Comparison of ENCODE assay signal across 1 cellular context in the genomic region with DNA sequence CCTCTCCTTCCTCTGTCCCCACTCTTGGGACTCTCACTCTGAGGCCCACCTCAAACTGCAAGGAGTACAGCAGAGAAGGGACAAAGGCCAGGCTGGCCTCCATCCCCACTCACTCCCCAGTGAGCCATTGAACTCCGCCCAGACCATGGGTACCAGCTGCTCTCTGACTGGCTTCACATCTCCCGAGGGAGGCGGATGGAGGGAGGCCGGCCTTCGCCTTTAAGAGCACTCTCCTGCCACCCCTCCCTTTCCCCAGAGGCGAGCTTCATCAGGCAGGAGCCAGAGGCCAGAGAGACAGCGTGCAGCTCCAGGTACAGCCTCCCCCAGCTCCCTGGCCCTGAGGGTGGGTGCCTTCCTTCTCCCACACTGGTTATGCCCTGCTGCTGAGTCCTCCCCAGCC.
TF ChIP-seq lines count a peak whose summit lies in the region.

No MANE protein-coding gene starts in this region.

TF ChIP-seq in SK-N-SH treated with all-trans-retinoic acid at 6 μM for 48 hours, 23 proteins besides CTCF, POLR2A, EP300 and RAD21 (continued from another document):
- TF ChIP-seq, protein P1, sequence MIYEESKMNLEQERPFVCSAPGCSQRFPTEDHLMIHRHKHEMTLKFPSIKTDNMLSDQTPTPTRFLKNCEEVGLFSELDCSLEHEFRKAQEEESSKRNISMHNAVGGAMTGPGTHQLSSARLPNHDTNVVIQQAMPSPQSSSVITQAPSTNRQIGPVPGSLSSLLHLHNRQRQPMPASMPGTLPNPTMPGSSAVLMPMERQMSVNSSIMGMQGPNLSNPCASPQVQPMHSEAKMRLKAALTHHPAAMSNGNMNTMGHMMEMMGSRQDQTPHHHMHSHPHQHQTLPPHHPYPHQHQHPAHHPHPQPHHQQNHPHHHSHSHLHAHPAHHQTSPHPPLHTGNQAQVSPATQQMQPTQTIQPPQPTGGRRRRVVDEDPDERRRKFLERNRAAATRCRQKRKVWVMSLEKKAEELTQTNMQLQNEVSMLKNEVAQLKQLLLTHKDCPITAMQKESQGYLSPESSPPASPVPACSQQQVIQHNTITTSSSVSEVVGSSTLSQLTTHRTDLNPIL (CRISPR knock-in tag; IDR thresholded peaks at IDR 0.05; ENCODE audit: low read depth), result no peak
- TF ChIP-seq TOX (CRISPR knock-in tag; IDR thresholded peaks at IDR 0.05; ENCODE audit: borderline replicate concordance) (no peak), ESRRG (CRISPR knock-in tag; IDR thresholded peaks at IDR 0.05) (no peak), ZNF8 (CRISPR knock-in tag; IDR thresholded peaks at IDR 0.05) (no peak), ZNF70 (CRISPR knock-in tag; IDR thresholded peaks at IDR 0.05) (no peak)
